Comparison of ENCODE assay signal across 17 cellular contexts in genomic region chr9:112170235-112170634, GRCh38. TPM values are rescaled to one million over a fixed set of nuclear protein-coding genes. Genes with fewer than 3 reads are reported as not detected.
DNase-seq lines count a peak whose midpoint lies in the region; ATAC-seq, FAIRE-seq and TF ChIP-seq lines count a peak whose summit lies in the region.
"Had no signal": no experiment of that assay in that cellular context is flagged by ENCODE, and none has a peak within 500 bp of the region (broad histone marks: within the 10 kb centered on the region; RNA-seq: fewer than 3 reads in every experiment).

No MANE protein-coding gene starts in this region.

- ATAC-seq in activated B cell treated with CpG ODN at 0.5 μM for 24 hours (ENCODE audit: low read depth) (no peak), HG03571 (IDR thresholded peaks at IDR 0.05; ENCODE audit: unreplicated experiment) (no peak), HG02642 (IDR thresholded peaks at IDR 0.05; ENCODE audit: poor library complexity, unreplicated experiment) (no peak)
- ATAC-seq: left lobe of liver, T-cell had no signal

- H3K27me3 Mint-ChIP-seq in T-helper 2 cell treated with Interferon-gamma antibody and Interleukin-4, amounts not matched to agents 5 μg/mL and 100 μg/mL, for 36 hours (ENCODE audit: low read depth) = no peaks in the 10 kb centered on the region
- no peaks in the 10 kb centered on the region for H3K27me3 Mint-ChIP-seq in activated B cell treated with CpG ODN at 0.5 μM for 24 hours
- H3K27me3 Mint-ChIP-seq: T-cell had no signal

- POLR2A ChIA-PET in activated B cell treated with CpG ODN at 0.5 μM for 24 hours (lab: Charles Lee) = no interaction called here

- in situ Hi-C loops in transverse colon (cut with MboI; ENCODE audit: low pct_ligation_motif_present in 1 of 4, low pct_unique_long_range_greater_than_20kb in 1 of 4, low sequenced_read_pairs in 3 of 4) = no loop called here

- H3K27ac Mint-ChIP-seq in T-helper 2 cell treated with Interferon-gamma antibody and Interleukin-4, amounts not matched to agents 5 μg/mL and 100 μg/mL, for 36 hours = peak overlapping the region; percentile 28
- H3K27ac Mint-ChIP-seq in activated B cell treated with CpG ODN at 0.5 μM for 24 hours = peak overlapping the region; percentile 3
- H3K27ac Mint-ChIP-seq: activated T-helper 1 cell treated with anti-CD3 and anti-CD28 coated beads, Interleukin-12 subunit alpha, Interleukin-12 subunit beta, Interleukin-2, Interleukin-4 antibody, amounts not matched to agents 30 ng/mL and 10 ng/mL and 1 ng/mL, durations not matched to agents 14 hours and 24 hours and 36 hours; T-cell had no signal

- H3K27me3 ChIP-seq in transverse colon = no peaks in the 10 kb centered on the region

- H3K9ac ChIP-seq in kidney (ENCODE audit: low read length in 2 of 2) = no peak overlapping the region

- no peak for TF ChIP-seq CTCF in activated B cell treated with CpG ODN at 0.5 μM for 24 hours (IDR thresholded peaks at IDR 0.05)
- TF ChIP-seq CTCF in kidney (IDR thresholded peaks at IDR 0.05; ENCODE audit: borderline replicate concordance, extremely low read depth, insufficient read depth) = no peak
- no peak for TF ChIP-seq CTCF in transverse colon (IDR thresholded peaks at IDR 0.05)

- intact Hi-C loops in activated B cell treated with CpG ODN at 0.5 μM for 24 hours (cut with micrococcal nuclease) (loop anchor here (5.0 kb wide), 1 partner anchor 47 kb away; no protein-coding TSS in a partner anchor), kidney (cut with DNase I) (no loop called here), transverse colon (cut with DNase I; ENCODE audit: low total_unique reads) (no loop called here)

- H3K36me3 ChIP-seq in kidney (ENCODE audit: control insufficient read depth in 1 of 2, insufficient read depth in 2 of 2, low read length in 2 of 2) = no peaks in the 10 kb centered on the region
- no peaks in the 10 kb centered on the region for H3K36me3 ChIP-seq in transverse colon
- H3K36me3 ChIP-seq: thoracic aorta had no signal

- peak; percentile 78 for TF ChIP-seq EP300 in transverse colon (IDR thresholded peaks at IDR 0.05; ENCODE audit: low read depth)

- H3K27ac ChIP-seq in kidney (ENCODE audit: low read depth in 2 of 2, low read length in 2 of 2) = peak overlapping the region; percentile 59 to 65
- peak overlapping the region; percentile 84 to 91 (median 85) for H3K27ac ChIP-seq in transverse colon
- H3K27ac ChIP-seq: thoracic aorta had no signal

- no peaks in the 10 kb centered on the region for H3K9me3 ChIP-seq in kidney (ENCODE audit: control insufficient read depth in 1 of 2, low read length in 2 of 2)
- no peaks in the 10 kb centered on the region for H3K9me3 ChIP-seq in transverse colon
- H3K9me3 ChIP-seq: thoracic aorta had no signal

- CTCF ChIA-PET in activated B cell treated with CpG ODN at 0.5 μM for 24 hours (lab: Charles Lee) = no interaction called here

- FAIRE-seq in kidney (lab: Jason Lieb, UNC) = no peak

- H3K4me3 ChIP-seq in kidney (ENCODE audit: low read length in 2 of 2) (no peak overlapping the region), transverse colon (no peak overlapping the region)
- H3K4me3 ChIP-seq: thoracic aorta had no signal

- peaks cover 4% of the 10 kb centered on the region for H3K9me3 Mint-ChIP-seq in T-helper 2 cell treated with Interferon-gamma antibody and Interleukin-4, amounts not matched to agents 5 μg/mL and 100 μg/mL, for 36 hours
- no peaks in the 10 kb centered on the region for H3K9me3 Mint-ChIP-seq in activated B cell treated with CpG ODN at 0.5 μM for 24 hours
- H3K9me3 Mint-ChIP-seq: activated T-helper 1 cell treated with anti-CD3 and anti-CD28 coated beads, Interleukin-12 subunit alpha, Interleukin-12 subunit beta, Interleukin-2, Interleukin-4 antibody, amounts not matched to agents 30 ng/mL and 10 ng/mL and 1 ng/mL, durations not matched to agents 14 hours and 24 hours and 36 hours had no signal

- H3K4me1 ChIP-seq in kidney (ENCODE audit: control insufficient read depth in 1 of 2, insufficient read depth in 1 of 2, low read depth in 1 of 2, low read length in 2 of 2) (peaks cover 0 to 27% of the 10 kb centered on the region in 2 donors), transverse colon (peaks cover 6 to 70% (median 38%) of the 10 kb centered on the region in 4 donors)

- no peak for DNase-seq in T-helper 2 cell treated with Interferon-gamma antibody and Interleukin-4, amounts not matched to agents 5 μg/mL and 100 μg/mL, for 36 hours (ENCODE audit: low spot score)
- DNase-seq in T-helper 2 cell (no peak), activated B cell treated with CpG ODN at 0.5 μM for 24 hours (no peak), kidney (no peak), transverse colon (peak; percentile 85), GDM1 (lab: John Stamatoyannopoulos, UW) (no peak)
- DNase-seq: activated CD4-positive, alpha-beta T cell treated with anti-CD3 and anti-CD28 coated beads for 4 hours; effector CD4-positive, alpha-beta T cell; NCI-H2029 treated with DMSO at 0.1 percent for 48 hours; occipital lobe; stimulated activated CD4-positive, alpha-beta T cell treated with anti-CD3 and anti-CD28 coated beads, Interleukin-12 subunit alpha, Interleukin-12 subunit beta, amount 100 ng/mL, for 4 hours; T-cell had no signal

- H3K36me3 Mint-ChIP-seq in T-helper 2 cell treated with Interferon-gamma antibody and Interleukin-4, amounts not matched to agents 5 μg/mL and 100 μg/mL, for 36 hours (ENCODE audit: low read depth) = peaks cover 46% of the 10 kb centered on the region
- H3K36me3 Mint-ChIP-seq in activated B cell treated with CpG ODN at 0.5 μM for 24 hours (ENCODE audit: low read depth) = peaks cover 2% of the 10 kb centered on the region

- no peak overlapping the region for H3K4me3 Mint-ChIP-seq in T-helper 2 cell treated with Interferon-gamma antibody and Interleukin-4, amounts not matched to agents 5 μg/mL and 100 μg/mL, for 36 hours
- H3K4me3 Mint-ChIP-seq in activated B cell treated with CpG ODN at 0.5 μM for 24 hours = no peak overlapping the region
- H3K4me3 Mint-ChIP-seq: activated T-helper 1 cell treated with anti-CD3 and anti-CD28 coated beads, Interleukin-12 subunit alpha, Interleukin-12 subunit beta, Interleukin-2, Interleukin-4 antibody, amounts not matched to agents 30 ng/mL and 10 ng/mL and 1 ng/mL, durations not matched to agents 14 hours and 24 hours and 36 hours had no signal

- TF ChIP-seq POLR2A in transverse colon (IDR thresholded peaks at IDR 0.05) = no peak

- 52 to 62% methylated on average over 3 to 4 of the region's 4 CpGs for WGBS in transverse colon (ENCODE audit: low coverage in 1 of 2), 2 donors

- H3K4me1 Mint-ChIP-seq in T-helper 2 cell treated with Interferon-gamma antibody and Interleukin-4, amounts not matched to agents 5 μg/mL and 100 μg/mL, for 36 hours (ENCODE audit: low read depth) = peaks cover 63% of the 10 kb centered on the region
- H3K4me1 Mint-ChIP-seq in activated B cell treated with CpG ODN at 0.5 μM for 24 hours = peaks cover 47% of the 10 kb centered on the region

RNA-seq across cellular contexts. Expression of gene SUSD1, which starts 4.9 kb away (rescaled TPM):
- total RNA-seq in activated B cell treated with CpG ODN at 0.5 μM for 24 hours (12.9 and 15.7 TPM in 2 replicates), kidney (19.8 TPM), transverse colon (10 to 100 TPM; 22.7 to 83.0 (median 24.7) TPM)
- polyA plus RNA-seq in kidney (ENCODE audit: insufficient read depth, low read depth, low replicate concordance) = 11.0 TPM
